18 cellular contexts compared by ENCODE assay signal in genomic region chr5:58127132-58127485, GRCh38.
DNase-seq lines count a peak whose midpoint lies in the region; ATAC-seq and TF ChIP-seq lines count a peak whose summit lies in the region.
"Had no signal": no experiment of that assay in that cellular context is flagged by ENCODE, and none has a peak within 500 bp of the region (broad histone marks: within the 10 kb centered on the region; RNA-seq: fewer than 3 reads in every experiment).

No MANE protein-coding gene starts in this region.

- H3K27ac ChIP-seq in 22Rv1: peak overlapping the region; percentile 72
- H3K27ac ChIP-seq: colonic mucosa, epithelial cell of prostate, transverse colon had no signal

- H3K4me3 Mint-ChIP-seq in nephron: peak overlapping the region in 1 of 3 experiments; percentile 8
- H3K4me3 Mint-ChIP-seq: stimulated activated effector memory CD8-positive, alpha-beta T cell treated with anti-CD3 and anti-CD28 coated beads, Interleukin-12 subunit alpha, Interleukin-12 subunit beta, amount 100 ng/mL, for 72 hours had no signal

- no peaks in the 10 kb centered on the region for H3K27me3 Mint-ChIP-seq in nephron (ENCODE audit: low read depth)

- H3K27me3 ChIP-seq in endocrine pancreas (ENCODE audit: control insufficient read depth, insufficient read depth, low read length): no peaks in the 10 kb centered on the region
- H3K27me3 ChIP-seq: colonic mucosa, transverse colon had no signal

- no peaks in the 10 kb centered on the region for H3K9me3 ChIP-seq in endocrine pancreas (ENCODE audit: control insufficient read depth, low read length)
- H3K9me3 ChIP-seq: colonic mucosa, transverse colon had no signal

- no peaks in the 10 kb centered on the region for H3K36me3 Mint-ChIP-seq in nephron (ENCODE audit: low read depth)
- H3K36me3 Mint-ChIP-seq: stimulated activated effector memory CD8-positive, alpha-beta T cell treated with anti-CD3 and anti-CD28 coated beads, Interleukin-12 subunit alpha, Interleukin-12 subunit beta, amount 100 ng/mL, for 72 hours had no signal

- TF ChIP-seq CTCF in 22Rv1 (IDR thresholded peaks at IDR 0.05): no peak
- TF ChIP-seq CTCF in nephron (IDR thresholded peaks at IDR 0.05; ENCODE audit: unreplicated experiment in 3 of 3): no peak

- H3K9ac ChIP-seq in endocrine pancreas (ENCODE audit: control insufficient read depth, insufficient read depth, low read length): no peak overlapping the region

- H3K36me3 ChIP-seq in endocrine pancreas (ENCODE audit: control insufficient read depth, insufficient read depth, low read length): no peaks in the 10 kb centered on the region
- H3K36me3 ChIP-seq: colonic mucosa, transverse colon had no signal

- H3K27ac Mint-ChIP-seq in nephron: peak overlapping the region in 2 of 3 experiments; percentile 70 to 93
- H3K27ac Mint-ChIP-seq: stimulated activated effector memory CD8-positive, alpha-beta T cell treated with anti-CD3 and anti-CD28 coated beads, Interleukin-12 subunit alpha, Interleukin-12 subunit beta, amount 100 ng/mL, for 72 hours had no signal

- peak; percentile 85 for DNase-seq in NCI-H69 (lab: John Stamatoyannopoulos, UW)
- DNase-seq in EL: no peak
- no peak for DNase-seq in stimulated activated CD4-positive, alpha-beta T cell treated with anti-CD3 and anti-CD28 coated beads, Interleukin-4, amount 100 ng/mL, for 24 hours
- DNase-seq: activated CD4-positive, alpha-beta T cell treated with anti-CD3 and anti-CD28 coated beads for 1 hour; activated gamma-delta T cell; amygdala; colonic mucosa; NCI-H1436 treated with DMSO at 0.1 percent for 48 hours; NCI-H510A; OCI-M1; transverse colon had no signal

- peaks cover 36% of the 10 kb centered on the region for H3K4me1 ChIP-seq in endocrine pancreas (ENCODE audit: control insufficient read depth, insufficient read depth, low read length)
- H3K4me1 ChIP-seq: colonic mucosa had no signal

- H3K4me1 Mint-ChIP-seq in nephron: peaks cover 43% of the 10 kb centered on the region
- H3K4me1 Mint-ChIP-seq: stimulated activated effector memory CD8-positive, alpha-beta T cell treated with anti-CD3 and anti-CD28 coated beads, Interleukin-12 subunit alpha, Interleukin-12 subunit beta, amount 100 ng/mL, for 72 hours had no signal

- ATAC-seq in HG02884 (IDR thresholded peaks at IDR 0.05; ENCODE audit: unreplicated experiment) (no peak), GM21367 (IDR thresholded peaks at IDR 0.05; ENCODE audit: unreplicated experiment) (no peak)
- ATAC-seq: stimulated activated effector memory CD8-positive, alpha-beta T cell treated with anti-CD3 and anti-CD28 coated beads, Interleukin-12 subunit alpha, Interleukin-12 subunit beta, amount 100 ng/mL, for 72 hours had no signal

- peak overlapping the region; percentile 14 for H3K4me3 ChIP-seq in endocrine pancreas (ENCODE audit: control insufficient read depth, insufficient read depth, low read length)
- H3K4me3 ChIP-seq: colonic mucosa, transverse colon had no signal

- H3K9me3 Mint-ChIP-seq in nephron: no peaks in the 10 kb centered on the region
- H3K9me3 Mint-ChIP-seq: stimulated activated effector memory CD8-positive, alpha-beta T cell treated with anti-CD3 and anti-CD28 coated beads, Interleukin-12 subunit alpha, Interleukin-12 subunit beta, amount 100 ng/mL, for 72 hours had no signal
